Comparison of ENCODE assay signal across 8 cellular contexts in genomic region chrX:47129157-47129878, GRCh38. TPM values are rescaled to one million over a fixed set of nuclear protein-coding genes. Genes with fewer than 3 reads are reported as not detected.
DNase-seq lines count a peak whose midpoint lies in the region; ATAC-seq and TF ChIP-seq lines count a peak whose summit lies in the region.

No MANE protein-coding gene starts in this region.

- no peaks in the 10 kb centered on the region for H3K79me2 ChIP-seq in parathyroid adenoma

- H3K36me3 ChIP-seq in adipocyte (ENCODE audit: control insufficient read depth, insufficient read depth, low read length, severe bottlenecking) (no peaks in the 10 kb centered on the region), cardiac muscle cell (no peaks in the 10 kb centered on the region), parathyroid adenoma (ENCODE audit: control insufficient read depth, insufficient read depth, low read length) (no peaks in the 10 kb centered on the region), tibial nerve (no peaks in the 10 kb centered on the region)

- H3K9me3 ChIP-seq in adipocyte (ENCODE audit: control insufficient read depth, low read length): no peaks in the 10 kb centered on the region
- no peaks in the 10 kb centered on the region for H3K9me3 ChIP-seq in cardiac muscle cell (ENCODE audit: low read depth)
- no peaks in the 10 kb centered on the region for H3K9me3 ChIP-seq in parathyroid adenoma (ENCODE audit: control insufficient read depth, low read length)
- H3K9me3 ChIP-seq in tibial nerve: no peaks in the 10 kb centered on the region

- peak overlapping the region; percentile 71 for H3K4me3 ChIP-seq in GM12864 (ENCODE audit: low read depth, low read length)
- H3K4me3 ChIP-seq in adipocyte (ENCODE audit: low read length): peak overlapping the region; percentile 87
- peak overlapping the region; percentile 63 for H3K4me3 ChIP-seq in cardiac muscle cell
- peak overlapping the region; percentile 63 for H3K4me3 ChIP-seq in parathyroid adenoma (ENCODE audit: low read depth, low read length)
- peak overlapping the region; percentile 33 to 58 (median 44) for H3K4me3 ChIP-seq in tibial nerve

- H3K4me2 ChIP-seq in parathyroid adenoma (ENCODE audit: low read length): peak overlapping the region; percentile 60

- peak; percentile 99 for ATAC-seq in HG02678 (IDR thresholded peaks at IDR 0.05; ENCODE audit: unreplicated experiment)

- TF ChIP-seq POLR2A in tibial nerve (IDR thresholded peaks at IDR 0.05): peak in 1 of 2 donors; percentile 56

- H3K27me3 ChIP-seq in adipocyte (replicated peaks; ENCODE audit: control insufficient read depth, insufficient read depth, low read length): peaks cover 18% of the 10 kb centered on the region
- H3K27me3 ChIP-seq in cardiac muscle cell: no peaks in the 10 kb centered on the region
- H3K27me3 ChIP-seq in parathyroid adenoma (ENCODE audit: control insufficient read depth, insufficient read depth, low read length): no peaks in the 10 kb centered on the region
- H3K27me3 ChIP-seq in tibial nerve: peaks cover 0 to 10% of the 10 kb centered on the region in 2 donors

- H3K4me1 ChIP-seq in adipocyte (ENCODE audit: control insufficient read depth, insufficient read depth, low read length): no peaks in the 10 kb centered on the region
- H3K4me1 ChIP-seq in cardiac muscle cell (ENCODE audit: low read depth): no peaks in the 10 kb centered on the region
- no peaks in the 10 kb centered on the region for H3K4me1 ChIP-seq in parathyroid adenoma
- H3K4me1 ChIP-seq in tibial nerve: peaks cover 0 to 8% (median 0%) of the 10 kb centered on the region in 4 donors

- TF ChIP-seq EP300 in tibial nerve (IDR thresholded peaks at IDR 0.05): peak in 1 of 2 donors; percentile 74

- WGBS in tibial nerve, 2 donors: 0 to 35% methylated on average over 31 of the region's 31 CpGs

- H2AFZ ChIP-seq in parathyroid adenoma: peak overlapping the region; percentile 90

- H3K9ac ChIP-seq in adipocyte (ENCODE audit: low read length) (peak overlapping the region; percentile 85), parathyroid adenoma (no peak overlapping the region)

- peak; percentile 90 for DNase-seq in GM12864 (ENCODE audit: low read depth)
- peak; percentile 89 for DNase-seq in NCI-H1105 treated with DMSO at 0.1 percent for 48 hours (lab: John Stamatoyannopoulos, UW)
- peak; percentile 84 for DNase-seq in SKM-1 treated with dmso at 0.1 percent for 144 hours (lab: John Stamatoyannopoulos, UW; ENCODE audit: unreplicated experiment)
- DNase-seq in adipocyte (ENCODE audit: low read depth): peak; percentile 93
- DNase-seq in cardiac muscle cell (ENCODE audit: low read depth in 1 of 2, low spot score in 1 of 2): peak; percentile 86 to 97
- DNase-seq in tibial nerve (ENCODE audit: low spot score in 2 of 2): peak; percentile 91 to 98

- no peak for TF ChIP-seq CTCF in GM12864 (IDR thresholded peaks at IDR 0.05; ENCODE audit: low read depth, low read length, missing control alignments)
- TF ChIP-seq CTCF in cardiac muscle cell (IDR thresholded peaks at IDR 0.05; ENCODE audit: low read depth, low read length): no peak
- TF ChIP-seq CTCF in parathyroid adenoma (IDR thresholded peaks at IDR 0.05): no peak
- TF ChIP-seq CTCF in tibial nerve (IDR thresholded peaks at IDR 0.05): no peak

- H3K27ac ChIP-seq in cardiac muscle cell (no peak overlapping the region), parathyroid adenoma (peak overlapping the region; percentile 91), tibial nerve (peak overlapping the region; percentile 43 to 88 (median 82))

RNA-seq across cellular contexts. Expression of gene NDUFB11, which starts 15.2 kb away (rescaled TPM):
- total RNA-seq in cardiac muscle cell: 87.2 and 156 TPM in 2 replicates
- 244 and 269 TPM in 2 replicates for polyA plus RNA-seq in cardiac muscle cell
- 10 to 100 TPM; 45.4 to 78.1 (median 60.5) TPM for total RNA-seq in tibial nerve

RNA-seq across cellular contexts. Expression of gene RBM10, which starts 15.7 kb away (rescaled TPM):
- 64.7 and 70.0 TPM in 2 replicates for total RNA-seq in cardiac muscle cell
- polyA plus RNA-seq in cardiac muscle cell: 48.7 and 52.5 TPM in 2 replicates
- 10 to 100 TPM; 27.3 to 46.2 (median 33.7) TPM for total RNA-seq in tibial nerve

RNA-seq across cellular contexts. Expression of gene RGN, which starts 51.1 kb away (rescaled TPM):
- 5.7 and 15.4 TPM in 2 replicates for total RNA-seq in cardiac muscle cell
- polyA plus RNA-seq in cardiac muscle cell: 7.4 and 31.6 TPM in 2 replicates
- total RNA-seq in tibial nerve: 1 to 10 TPM in 1 of 4 donors, under 1 TPM in 2, not detected in 1; 0.60 to 2.5 (median 0.87) TPM
